Comparison of ENCODE assay signal across 8 cellular contexts in the genomic region with DNA sequence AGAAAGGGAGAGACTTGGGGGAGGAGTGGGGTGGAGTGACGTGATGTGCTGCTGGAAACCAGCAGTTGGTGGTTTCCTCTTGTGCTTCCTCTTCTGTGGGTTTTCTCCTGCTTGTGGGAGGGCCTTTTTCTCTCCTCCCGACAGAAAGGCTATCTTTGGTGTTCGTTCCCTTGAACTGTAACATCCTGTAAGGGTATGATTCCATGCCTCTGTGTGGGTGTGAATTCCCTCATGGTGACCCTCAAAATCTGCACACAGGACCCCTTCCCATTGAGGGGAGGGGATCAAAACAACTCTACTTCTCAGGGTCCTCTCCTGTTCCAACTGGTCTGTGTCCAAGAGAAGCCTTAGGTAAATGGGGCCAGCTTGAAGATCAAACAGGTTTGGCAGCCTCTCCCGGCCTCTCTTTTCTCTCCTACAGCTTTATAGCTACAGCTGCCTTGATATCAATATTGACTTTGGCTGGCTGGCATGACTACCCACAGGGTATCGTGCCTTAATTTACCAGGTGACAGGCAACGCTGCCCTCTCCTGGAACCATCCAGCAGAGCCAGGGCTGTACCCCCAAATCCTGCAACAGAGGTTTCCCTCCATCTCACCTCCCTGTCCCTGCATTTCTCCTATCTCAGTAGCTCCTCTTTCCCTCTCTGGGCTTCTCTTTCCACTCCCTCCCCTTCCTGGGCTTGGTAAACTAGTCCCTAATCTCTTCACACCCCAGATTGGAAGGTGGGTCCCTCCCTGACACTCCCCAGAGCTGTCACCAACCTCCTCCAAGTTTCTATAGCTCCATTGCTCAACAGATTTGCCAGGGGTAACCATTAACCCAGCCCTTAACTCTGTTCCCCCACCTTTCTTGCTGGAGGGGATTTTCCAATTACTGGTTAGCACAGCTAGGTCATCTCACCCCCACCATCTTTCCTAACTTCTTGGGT. TPM values are rescaled to one million over a fixed set of nuclear protein-coding genes. Genes with fewer than 3 reads are reported as not detected.
DNase-seq lines count a peak whose midpoint lies in the region; ATAC-seq and TF ChIP-seq lines count a peak whose summit lies in the region.

No MANE protein-coding gene starts in this region.

- H3K9ac ChIP-seq in NT2/D1 (ENCODE audit: insufficient read length, low read depth) = peak overlapping the region; percentile 61

- H3K4me1 Mint-ChIP-seq in osteocyte (ENCODE audit: unreplicated experiment) = peaks cover 52% of the 10 kb centered on the region

- DNase-seq in CMK (ENCODE audit: low read depth) (peak; percentile 83), HFF-Myc (ENCODE audit: extremely low read depth, low read depth) (peak; percentile 78), NT2/D1 (ENCODE audit: low read depth, low spot score) (no peak), fibroblast of peridontal ligament (ENCODE audit: extremely low read depth) (peak; percentile 88), osteocyte (ENCODE audit: extremely low spot score, unreplicated experiment) (no peak)
- peak; percentile 55 for DNase-seq in activated T-cell treated with anti-CD3 and anti-CD28 coated beads, Interleukin-2, amount 50 U/mL, for 1 hour

- H3K4me3 ChIP-seq in HFF-Myc (replicated peaks; ENCODE audit: low read depth, low read length) = peak overlapping the region; percentile 18
- no peak overlapping the region for H3K4me3 ChIP-seq in NT2/D1 (ENCODE audit: insufficient read length, low read depth)

- no peaks in the 10 kb centered on the region for H3K9me3 Mint-ChIP-seq in osteocyte (ENCODE audit: unreplicated experiment)

- H3K9me3 ChIP-seq in NT2/D1 (ENCODE audit: insufficient read depth, low read length) = no peaks in the 10 kb centered on the region

- H3K27me3 Mint-ChIP-seq in osteocyte (ENCODE audit: unreplicated experiment) = no peaks in the 10 kb centered on the region

- TF ChIP-seq CTCF in HFF-Myc (IDR thresholded peaks at IDR 0.05; ENCODE audit: low read depth, low read length, missing control alignments) (peak; percentile 30), osteocyte (IDR thresholded peaks at IDR 0.05) (peak; percentile 35)

- ATAC-seq in HG03520 (IDR thresholded peaks at IDR 0.05; ENCODE audit: unreplicated experiment) = no peak
- no peak for ATAC-seq in GM18861 (IDR thresholded peaks at IDR 0.05; ENCODE audit: unreplicated experiment)

- peak overlapping the region; percentile 96 for H3K27ac Mint-ChIP-seq in osteocyte (ENCODE audit: unreplicated experiment)

- H3K4me3 Mint-ChIP-seq in osteocyte (ENCODE audit: unreplicated experiment) = peak overlapping the region; percentile 46

- peaks cover 7% of the 10 kb centered on the region for H3K36me3 Mint-ChIP-seq in osteocyte (ENCODE audit: unreplicated experiment)

- peaks cover 2% of the 10 kb centered on the region for H3K4me1 ChIP-seq in NT2/D1 (ENCODE audit: insufficient read depth, insufficient read length)

- H3K36me3 ChIP-seq in NT2/D1 (ENCODE audit: insufficient read depth, insufficient read length, low read length) = peaks cover 35% of the 10 kb centered on the region

- H3K27me3 ChIP-seq in NT2/D1 (ENCODE audit: insufficient read depth, insufficient read length) = no peaks in the 10 kb centered on the region

RNA-seq across cellular contexts. Expression of a gene that starts 1.5 kb away (rescaled TPM):
- total RNA-seq in osteocyte = 18.4 and 20.9 TPM in 2 replicates

RNA-seq across cellular contexts. Expression of a gene that starts 2.0 kb away (rescaled TPM):
- 230 and 242 TPM in 2 replicates for total RNA-seq in osteocyte

RNA-seq across cellular contexts. Expression of a gene that starts 9.2 kb away (rescaled TPM):
- 91.4 and 96.3 TPM in 2 replicates for total RNA-seq in osteocyte

RNA-seq across cellular contexts. Expression of a gene that starts 15.1 kb away (rescaled TPM):
- total RNA-seq in osteocyte = not detected in 2 replicates

RNA-seq across cellular contexts. Expression of a gene that starts 16.8 kb away (rescaled TPM):
- total RNA-seq in osteocyte = not detected in 2 replicates

Comparison
In these comparisons a context has a peak if more than half of its experiments do, and no peak if none do; other contexts are left out.
1. DNase-seq: peak in CMK (single experiment), HFF-Myc (single experiment), activated T-cell treated with anti-CD3 and anti-CD28 coated beads, Interleukin-2, amount 50 U/mL, for 1 hour (single experiment) and fibroblast of peridontal ligament (single experiment); none in NT2/D1 (single experiment) and osteocyte (single experiment).